ENCODE assay signal across 8 cellular contexts in genomic region chr11:65503923-65504670, GRCh38. TPM values are rescaled to one million over a fixed set of nuclear protein-coding genes. Genes with fewer than 3 reads are reported as not detected.
DNase-seq lines count a peak whose midpoint lies in the region; ATAC-seq and TF ChIP-seq lines count a peak whose summit lies in the region.

No MANE protein-coding gene starts in this region.

- ATAC-seq in GM21529 (IDR thresholded peaks at IDR 0.05; ENCODE audit: unreplicated experiment) (no peak), T-helper 17 cell (no peak), HG03139 (IDR thresholded peaks at IDR 0.05; ENCODE audit: unreplicated experiment) (no peak)

- DNase-seq in CD14-positive monocyte (ENCODE audit: low spot score): no peak
- peak; percentile 51 for DNase-seq in MCF 10A (ENCODE audit: unreplicated experiment)
- DNase-seq in medulla oblongata (ENCODE audit: extremely low spot score): peak; percentile 80
- no peak for DNase-seq in T-helper 17 cell
- DNase-seq in H4 (ENCODE audit: low spot score): no peak

- H3K27me3 Mint-ChIP-seq in CD14-positive monocyte (ENCODE audit: low read depth in 3 of 3): peaks cover 0 to 2% (median 0%) of the 10 kb centered on the region in 3 donors
- no peaks in the 10 kb centered on the region for H3K27me3 Mint-ChIP-seq in IgD-negative memory B cell
- no peaks in the 10 kb centered on the region for H3K27me3 Mint-ChIP-seq in MCF 10A (ENCODE audit: insufficient read depth, unreplicated experiment)
- no peaks in the 10 kb centered on the region for H3K27me3 Mint-ChIP-seq in T-helper 17 cell

- H3K9me3 ChIP-seq in T-helper 17 cell (ENCODE audit: control insufficient read depth, low read length, poor library complexity, severe bottlenecking): no peaks in the 10 kb centered on the region

- TF ChIP-seq CTCF in CD14-positive monocyte (IDR thresholded peaks at IDR 0.05) (no peak), MCF 10A (IDR thresholded peaks at IDR 0.05; ENCODE audit: unreplicated experiment) (no peak)

- intact Hi-C loops in CD14-positive monocyte (cut with micrococcal nuclease) (loop anchor here in 1 of 2 donors (2.0 kb wide), 1 partner anchor 33 kb away; no protein-coding TSS in a partner anchor), MCF 10A (cut with micrococcal nuclease) (no loop called here)

- POLR2A ChIA-PET in MCF 10A (lab: Yijun Ruan, JAX): interaction anchor here (0.7 to 30.1 kb wide), 16 partner anchors 12 to 387 kb away, joined by 3 to 2994 read pairs (median 22); partner anchors contain the start of genes CCDC85B, DPF2, FRMD8 and MALAT1

- no TSS peak for BruUV-seq in MCF 10A (replicated peaks; lab: Mats Ljungman, UMichigan)

- peaks cover 21 to 37% of the 10 kb centered on the region in 2 donors for H3K36me3 Mint-ChIP-seq in CD14-positive monocyte
- peaks cover 22% of the 10 kb centered on the region for H3K36me3 Mint-ChIP-seq in IgD-negative memory B cell
- no peaks in the 10 kb centered on the region for H3K36me3 Mint-ChIP-seq in MCF 10A (ENCODE audit: insufficient read depth, unreplicated experiment)
- peaks cover 29% of the 10 kb centered on the region for H3K36me3 Mint-ChIP-seq in T-helper 17 cell (ENCODE audit: low read depth)

- peaks cover 49% of the 10 kb centered on the region for H3K4me1 Mint-ChIP-seq in CD14-positive monocyte
- peaks cover 33 to 50% (median 35%) of the 10 kb centered on the region in 3 donors for H3K4me1 Mint-ChIP-seq in IgD-negative memory B cell
- peaks cover 16% of the 10 kb centered on the region for H3K4me1 Mint-ChIP-seq in MCF 10A (ENCODE audit: insufficient read depth, unreplicated experiment)
- peaks cover 57% of the 10 kb centered on the region for H3K4me1 Mint-ChIP-seq in T-helper 17 cell

- peak overlapping the region in 1 of 2 donors; percentile 96 for H3K4me3 Mint-ChIP-seq in CD14-positive monocyte
- H3K4me3 Mint-ChIP-seq in IgD-negative memory B cell: no peak overlapping the region
- no peak overlapping the region for H3K4me3 Mint-ChIP-seq in MCF 10A (ENCODE audit: unreplicated experiment)
- H3K4me3 Mint-ChIP-seq in T-helper 17 cell: no peak overlapping the region

- peaks cover 0 to 10% (median 0%) of the 10 kb centered on the region in 7 donors for H3K9me3 Mint-ChIP-seq in CD14-positive monocyte
- H3K9me3 Mint-ChIP-seq in IgD-negative memory B cell: no peaks in the 10 kb centered on the region
- no peaks in the 10 kb centered on the region for H3K9me3 Mint-ChIP-seq in MCF 10A (ENCODE audit: unreplicated experiment)

- peak overlapping the region in 5 of 7 donors; percentile 84 to 98 (median 97) for H3K27ac Mint-ChIP-seq in CD14-positive monocyte
- H3K27ac Mint-ChIP-seq in IgD-negative memory B cell: peak overlapping the region in 2 of 3 donors; percentile 31 to 87
- no peak overlapping the region for H3K27ac Mint-ChIP-seq in MCF 10A (ENCODE audit: low read depth, unreplicated experiment)
- no peak overlapping the region for H3K27ac Mint-ChIP-seq in T-helper 17 cell

- CTCF ChIA-PET in MCF 10A (lab: Yijun Ruan, JAX): interaction anchor here (0.5 to 2.4 kb wide), 8 partner anchors 11 to 667 kb away, joined by 3 to 13 read pairs (median 4); no protein-coding TSS in a partner anchor

RNA-seq across cellular contexts. Expression of gene MALAT1, which starts 5.3 kb away (rescaled TPM):
- polyA plus RNA-seq in CD14-positive monocyte: 100 to 1,000 TPM; 263 to 554 TPM
- polyA plus RNA-seq in IgD-negative memory B cell: 3,054 TPM
- total RNA-seq in MCF 10A (2022): 10,851 and 12,068 TPM in 2 replicates
- total RNA-seq in T-helper 17 cell: over 10,000 TPM; 25,853 to 29,025 TPM
- total RNA-seq in H4 (2014; rRNA removed; shearing (Covaris generic)): 168 and 177 TPM in 2 replicates

RNA-seq across cellular contexts. Expression of gene SCYL1, which starts 20.8 kb away (rescaled TPM):
- 10 to 100 TPM; 18.6 to 29.7 TPM for polyA plus RNA-seq in CD14-positive monocyte
- 34.0 TPM for polyA plus RNA-seq in IgD-negative memory B cell
- 70.9 and 75.5 TPM in 2 replicates for total RNA-seq in MCF 10A (2022)
- 10 to 100 TPM; 56.6 to 61.7 TPM for total RNA-seq in T-helper 17 cell
- total RNA-seq in H4 (2014; rRNA removed; shearing (Covaris generic)): 34.5 and 38.6 TPM in 2 replicates

RNA-seq across cellular contexts. Expression of gene LTBP3, which starts 54.1 kb away (rescaled TPM):
- polyA plus RNA-seq in CD14-positive monocyte: 1 to 10 TPM; 3.4 to 4.6 TPM
- polyA plus RNA-seq in IgD-negative memory B cell: 37.4 TPM
- 10.6 and 11.0 TPM in 2 replicates for total RNA-seq in MCF 10A (2022)
- 100 to 1,000 TPM; 123 to 187 TPM for total RNA-seq in T-helper 17 cell
- 4.2 and 6.3 TPM in 2 replicates for total RNA-seq in H4 (2014; rRNA removed; shearing (Covaris generic))

Comparison
In these comparisons a context has a peak if more than half of its experiments do, and no peak if none do; other contexts are left out.
1. DNase-seq: peak in MCF 10A (single experiment) and medulla oblongata (single experiment); none in CD14-positive monocyte (single experiment), T-helper 17 cell (0 of 3) and H4 (single experiment).
2. H3K27ac Mint-ChIP-seq: peak in CD14-positive monocyte (5 of 7) and IgD-negative memory B cell (2 of 3); none in MCF 10A (single experiment) and T-helper 17 cell (single experiment).
3. RNA of gene MALAT1, which starts 5.3 kb away (total RNA-seq): 25,853 to 29,025 TPM in T-helper 17 cell and 10,851 to 12,068 TPM in MCF 10A; 168 to 177 TPM in H4; every median in the first group is over 10 times any median in the second.
4. RNA of gene LTBP3, which starts 54.1 kb away (total RNA-seq): 123 to 187 TPM in T-helper 17 cell; 10.6 to 11.0 TPM in MCF 10A and 4.2 to 6.3 TPM in H4; every median in the first group is over 10 times any median in the second.